Comparison of ENCODE assay signal across 17 cellular contexts in the genomic region with DNA sequence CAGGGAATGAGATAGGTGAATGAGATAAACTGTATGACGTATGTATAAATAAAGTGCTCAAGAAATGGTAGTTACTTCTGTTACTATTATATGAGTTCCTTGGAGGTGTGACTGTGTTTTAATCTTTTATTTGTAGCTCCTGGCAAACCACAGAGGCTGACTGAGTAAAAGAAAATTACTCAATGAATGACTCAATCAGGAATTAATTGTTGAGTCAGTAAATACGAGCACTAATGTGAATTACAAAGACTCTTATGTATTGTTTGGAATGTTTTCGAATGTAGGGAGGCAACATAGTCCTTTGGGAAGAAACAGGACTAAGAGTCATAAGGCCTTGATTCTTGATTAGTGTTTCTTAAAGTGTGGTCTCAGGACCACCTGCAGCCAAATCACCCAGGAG. TPM values are rescaled to one million over a fixed set of nuclear protein-coding genes. Genes with fewer than 3 reads are reported as not detected.
DNase-seq lines count a peak whose midpoint lies in the region; ATAC-seq and TF ChIP-seq lines count a peak whose summit lies in the region.
"Had no signal": no experiment of that assay in that cellular context is flagged by ENCODE, and none has a peak within 500 bp of the region (broad histone marks: within the 10 kb centered on the region; RNA-seq: fewer than 3 reads in every experiment).

No MANE protein-coding gene starts in this region.

- H3K4me3 Mint-ChIP-seq in naive thymus-derived CD4-positive, alpha-beta T cell = no peak overlapping the region
- H3K4me3 Mint-ChIP-seq: IgD-negative memory B cell, nephron progenitor cell had no signal

- no peaks in the 10 kb centered on the region for H3K36me3 Mint-ChIP-seq in naive thymus-derived CD4-positive, alpha-beta T cell
- H3K36me3 Mint-ChIP-seq: IgD-negative memory B cell had no signal

- H3K27ac Mint-ChIP-seq in naive thymus-derived CD4-positive, alpha-beta T cell = no peak overlapping the region
- H3K27ac Mint-ChIP-seq: IgD-negative memory B cell had no signal

- H3K27ac ChIP-seq in upper lobe of right lung = no peak overlapping the region
- no peak overlapping the region for H3K27ac ChIP-seq in naive thymus-derived CD4-positive, alpha-beta T cell (ENCODE audit: low read depth, low read length)
- H3K27ac ChIP-seq: gastrocnemius medialis, suprapubic skin had no signal

- H3K36me3 ChIP-seq in upper lobe of right lung = no peaks in the 10 kb centered on the region
- H3K36me3 ChIP-seq in naive thymus-derived CD4-positive, alpha-beta T cell (ENCODE audit: control insufficient read depth in 2 of 3, insufficient read depth in 3 of 3, low read length in 3 of 3) = no peaks in the 10 kb centered on the region
- H3K36me3 ChIP-seq: gastrocnemius medialis, suprapubic skin had no signal

- CTCF ChIA-PET in naive thymus-derived CD4-positive, alpha-beta T cell (lab: Charles Lee) = no interaction called here

- H3K4me1 ChIP-seq in upper lobe of right lung = no peaks in the 10 kb centered on the region
- H3K4me1 ChIP-seq in naive thymus-derived CD4-positive, alpha-beta T cell (ENCODE audit: control insufficient read depth in 2 of 2, insufficient read depth in 2 of 2, low read length in 2 of 2) = no peaks in the 10 kb centered on the region
- H3K4me1 ChIP-seq: suprapubic skin had no signal

- POLR2A ChIA-PET in naive thymus-derived CD4-positive, alpha-beta T cell (lab: Charles Lee) = no interaction called here

- H3K4me3 ChIP-seq in astrocyte of the spinal cord (ENCODE audit: low read depth, low read length) (no peak overlapping the region), upper lobe of right lung (no peak overlapping the region)
- H3K4me3 ChIP-seq in naive thymus-derived CD4-positive, alpha-beta T cell (ENCODE audit: low read length) = no peak overlapping the region
- H3K4me3 ChIP-seq: gastrocnemius medialis, suprapubic skin had no signal

- H3K9me3 Mint-ChIP-seq in naive thymus-derived CD4-positive, alpha-beta T cell = peaks cover 0 to 5% (median 0%) of the 10 kb centered on the region in 11 donors
- H3K9me3 Mint-ChIP-seq: IgD-negative memory B cell, nephron progenitor cell had no signal

- no peak for TF ChIP-seq CTCF in astrocyte of the spinal cord (IDR thresholded peaks at IDR 0.05; ENCODE audit: low read depth, low read length)
- TF ChIP-seq CTCF in upper lobe of right lung (IDR thresholded peaks at IDR 0.05) = no peak

- in situ Hi-C loops in astrocyte of the spinal cord (cut with HindIII; ENCODE audit: low sequenced_read_pairs) = no loop called here

- H3K27me3 Mint-ChIP-seq in naive thymus-derived CD4-positive, alpha-beta T cell = peaks cover 0 to 38% (median 11%) of the 10 kb centered on the region in 5 donors

- H3K9me3 ChIP-seq in upper lobe of right lung = no peaks in the 10 kb centered on the region
- H3K9me3 ChIP-seq in naive thymus-derived CD4-positive, alpha-beta T cell (ENCODE audit: control insufficient read depth in 2 of 3, low read length in 3 of 3) = no peaks in the 10 kb centered on the region
- H3K9me3 ChIP-seq: gastrocnemius medialis, suprapubic skin had no signal

- intact Hi-C loops in upper lobe of right lung (cut with DNase I) = no loop called here
- intact Hi-C loops in naive thymus-derived CD4-positive, alpha-beta T cell (cut with micrococcal nuclease) = no loop called here

- no peaks in the 10 kb centered on the region for H3K4me1 Mint-ChIP-seq in naive thymus-derived CD4-positive, alpha-beta T cell
- H3K4me1 Mint-ChIP-seq: IgD-negative memory B cell had no signal

- no peaks in the 10 kb centered on the region for H3K27me3 ChIP-seq in upper lobe of right lung
- no peaks in the 10 kb centered on the region for H3K27me3 ChIP-seq in naive thymus-derived CD4-positive, alpha-beta T cell (ENCODE audit: control insufficient read depth in 2 of 2, insufficient read depth in 2 of 2, low read length in 2 of 2)
- H3K27me3 ChIP-seq: gastrocnemius medialis, suprapubic skin had no signal

- ATAC-seq in upper lobe of right lung (peak; percentile 15), GM18868 (IDR thresholded peaks at IDR 0.05; ENCODE audit: unreplicated experiment) (no peak)
- no peak for ATAC-seq in naive thymus-derived CD4-positive, alpha-beta T cell

- DNase-seq in HT1080 (ENCODE audit: low read depth) (peak; percentile 83), astrocyte of the spinal cord (ENCODE audit: low read depth, low spot score) (peak; percentile 76), glomerular visceral epithelial cell (ENCODE audit: extremely low spot score) (peak; percentile 29), upper lobe of right lung (no peak)
- DNase-seq in activated naive CD4-positive, alpha-beta T cell (lab: John Stamatoyannopoulos, UW) = no peak
- DNase-seq in naive thymus-derived CD4-positive, alpha-beta T cell = no peak
- DNase-seq: activated gamma-delta T cell treated with Interleukin-2 at 50 U/mL for 16 hours, cerebellar nuclear complex, gastrocnemius medialis, left cardiac atrium, NCI-H1417 treated with DMSO at 0.1 percent for 48 hours, NCI-H524, nephron progenitor cell, Right ventricle myocardium superior had no signal

RNA-seq across cellular contexts. Expression of gene BLID, which starts 51.1 kb away (rescaled TPM):
- 3.1 and 6.0 TPM in 2 replicates for total RNA-seq in HT1080 (2014; rRNA removed; shearing (Covaris generic))
- polyA plus RNA-seq in HT1080 (2015; cell fraction: cytosol; rRNA removed) = 1.3 and 1.7 TPM in 2 replicates
- 2.7 and 3.3 TPM in 2 replicates for polyA plus RNA-seq in HT1080 (2015; cell fraction: nucleus; rRNA removed)
- total RNA-seq in upper lobe of right lung = not detected
- total RNA-seq in naive thymus-derived CD4-positive, alpha-beta T cell = not detected
- polyA plus RNA-seq in naive thymus-derived CD4-positive, alpha-beta T cell = not detected
- total RNA-seq: suprapubic skin had no signal
- polyA plus RNA-seq: IgD-negative memory B cell had no signal

Comparison
In these comparisons a context has a peak if more than half of its experiments do, and no peak if none do; other contexts are left out.
1. DNase-seq: peak in HT1080 (single experiment), astrocyte of the spinal cord (single experiment) and glomerular visceral epithelial cell (single experiment); none in upper lobe of right lung (single experiment), activated naive CD4-positive, alpha-beta T cell (0 of 4) and naive thymus-derived CD4-positive, alpha-beta T cell (0 of 9).